In genomic region chrX:39830414-39830813, GRCh38 we compare ENCODE assay signal across 1 cellular context.
TF ChIP-seq lines count a peak whose summit lies in the region.

No MANE protein-coding gene starts in this region.

TF ChIP-seq in H1, 55 proteins besides CTCF, POLR2A, EP300 and RAD21 (continued from another document):
- TF ChIP-seq POLR2AphosphoS5 (IDR thresholded peaks at IDR 0.05; ENCODE audit: low read depth, low read length) (no peak), PHF8 (conservative IDR thresholded peaks at IDR 0.05; ENCODE audit: low read depth, low read length) (no peak), CTBP2 (IDR thresholded peaks at IDR 0.05; ENCODE audit: borderline replicate concordance, insufficient read depth, insufficient read length, low read length) (no peak), RFX5 (IDR thresholded peaks at IDR 0.05; ENCODE audit: borderline replicate concordance, low read depth, low read length) (no peak)
